ENCODE assay signal across 29 cellular contexts in the genomic region with DNA sequence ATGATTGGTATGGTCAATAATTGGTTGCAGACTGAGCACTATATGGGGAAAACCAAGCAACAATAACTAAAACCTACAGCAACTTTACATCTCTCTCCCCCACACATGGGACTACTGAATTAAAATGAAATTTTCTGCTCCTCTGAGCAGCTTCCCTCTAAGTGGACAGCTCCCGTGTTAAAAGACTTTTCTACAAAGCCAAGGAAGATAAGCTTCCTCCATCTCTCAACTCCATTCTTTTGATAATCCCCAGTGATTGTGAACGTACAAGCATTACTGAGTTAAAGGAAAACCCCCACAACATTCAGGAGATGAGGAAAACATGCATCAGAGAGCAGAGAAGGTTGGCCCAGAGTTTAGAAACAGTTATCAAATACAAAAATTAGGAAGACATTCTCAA.
"Had no signal": no experiment of that assay in that cellular context is flagged by ENCODE, and none has a peak within 500 bp of the region (broad histone marks: within the 10 kb centered on the region; RNA-seq: fewer than 3 reads in every experiment).

No MANE protein-coding gene starts in this region.

- H3K9me3 ChIP-seq: body of pancreas, esophagus muscularis mucosa, gastroesophageal sphincter, heart right ventricle had no signal

- DNase-seq: activated CD4-positive, alpha-beta memory T cell treated with anti-CD3 and anti-CD28 coated beads, Interleukin-2, amount 10 ng/mL, durations not matched to agents 7 days and 5 days; activated CD4-positive, alpha-beta T cell treated with anti-CD3 and anti-CD28 coated beads for 36 hours; activated CD4-positive, alpha-beta T cell treated with anti-CD3 and anti-CD28 coated beads, Interleukin-2, amount 10 ng/mL, durations not matched to agents 24 days and 14 days; activated CD4-positive, CD25-positive, alpha-beta regulatory T cell; activated CD4-positive, CD25-positive, alpha-beta regulatory T cell treated with anti-CD3 and anti-CD28 coated beads, Interleukin-2, amount 50 U/mL, for 72 hours; activated CD8-positive, alpha-beta memory T cell treated with anti-CD3 and anti-CD28 coated beads, Interleukin-2, amount 50 U/mL, for 48 hours; activated gamma-delta T cell; activated naive CD4-positive, alpha-beta T cell; activated naive CD4-positive, alpha-beta T cell treated with anti-CD3 and anti-CD28 coated beads, Interleukin-2, amount 10 ng/mL, durations not matched to agents 7 days and 5 days; activated naive CD8-positive, alpha-beta T cell treated with anti-CD3 and anti-CD28 coated beads, Interleukin-2, amount 10 ng/mL, durations not matched to agents 7 days and 5 days; activated T-cell treated with anti-CD3 and anti-CD28 coated beads for 4 hours; activated T-cell treated with anti-CD3 and anti-CD28 coated beads, Interleukin-2, amount 50 U/mL, for 24 hours; activated T-cell treated with anti-CD3 and anti-CD28 coated beads, Interleukin-2, amount 50 U/mL, for 72 hours; amniotic stem cell; anterior cingulate cortex; body of pancreas; caudate nucleus; cortex of kidney; dermis blood vessel endothelial cell; effector CD4-positive, alpha-beta T cell; effector memory CD8-positive, alpha-beta T cell; erythroblast; foreskin melanocyte; heart right ventricle; T-helper 1 cell; T-helper 17 cell; T1000 had no signal

- H3K4me1 ChIP-seq: body of pancreas, heart right ventricle had no signal

- H3K27ac ChIP-seq: body of pancreas, esophagus muscularis mucosa, gastroesophageal sphincter, heart right ventricle had no signal

- H3K4me3 ChIP-seq: body of pancreas, esophagus muscularis mucosa, gastroesophageal sphincter, heart right ventricle had no signal

- H3K27me3 ChIP-seq: body of pancreas, esophagus muscularis mucosa, gastroesophageal sphincter, heart right ventricle had no signal

- H3K36me3 ChIP-seq: esophagus muscularis mucosa, gastroesophageal sphincter, heart right ventricle had no signal
